1 cellular context compared by ENCODE assay signal in genomic region chr18:9334351-9335254, GRCh38.
TF ChIP-seq lines count a peak whose summit lies in the region.

TSS of gene TWSG1 (plus strand) at chr18:9334773. CDS start at chr18:9337230, 2,457 bp downstream.

TF ChIP-seq in HepG2, 621 proteins besides CTCF, POLR2A, EP300 and RAD21 (continued from another document and continues in another):
- TF ChIP-seq GPBP1L1 (CRISPR knock-in tag; IDR thresholded peaks at IDR 0.05), result no peak
- TF ChIP-seq THAP9 (CRISPR knock-in tag; IDR thresholded peaks at IDR 0.05; ENCODE audit: borderline replicate concordance), result no peak
- peak; percentile 63; the same call in 1 of the 2 replicates for TF ChIP-seq ZNF768 (CRISPR knock-in tag; IDR thresholded peaks at IDR 0.05)
- TF ChIP-seq ZNF337 (CRISPR knock-in tag; IDR thresholded peaks at IDR 0.05; ENCODE audit: borderline replicate concordance, low read depth), result no peak
- TF ChIP-seq ZBTB10 (CRISPR knock-in tag; IDR thresholded peaks at IDR 0.05; ENCODE audit: borderline replicate concordance), result peak; percentile 74; the same call in 1 of the 2 replicates
- TF ChIP-seq ZNF282 (IDR thresholded peaks at IDR 0.05; ENCODE audit: partially characterized antibody), result no peak
- TF ChIP-seq ZNF589 (CRISPR knock-in tag; conservative IDR thresholded peaks at IDR 0.05), result no peak
- no peak for TF ChIP-seq ATF5 (CRISPR knock-in tag; IDR thresholded peaks at IDR 0.05; ENCODE audit: low read depth)
- no peak for TF ChIP-seq MTA1 (CRISPR knock-in tag; IDR thresholded peaks at IDR 0.05; ENCODE audit: borderline replicate concordance)
- 0 out of 2 replicates have a peak, but pooled peaks have one; percentile 61 for TF ChIP-seq E2F2 (CRISPR knock-in tag; IDR thresholded peaks at IDR 0.05; ENCODE audit: borderline replicate concordance)
- TF ChIP-seq NFAT5 (CRISPR knock-in tag; IDR thresholded peaks at IDR 0.05), result 0 out of 2 replicates have a peak, but pooled peaks have one; percentile 30
- TF ChIP-seq ZHX2 (IDR thresholded peaks at IDR 0.05; ENCODE audit: low read depth), result no peak
- TF ChIP-seq ZHX2 (CRISPR knock-in tag; IDR thresholded peaks at IDR 0.05; ENCODE audit: borderline replicate concordance), result 0 out of 2 replicates have a peak, but pooled peaks have one; percentile 24
- no peak for TF ChIP-seq ZNF792 (CRISPR knock-in tag; IDR thresholded peaks at IDR 0.05)
- TF ChIP-seq NR0B2 (CRISPR knock-in tag; IDR thresholded peaks at IDR 0.05), result 0 out of 2 replicates have a peak, but pooled peaks have one; percentile 34
- no peak for TF ChIP-seq ISL2 (CRISPR knock-in tag; IDR thresholded peaks at IDR 0.05)
- TF ChIP-seq ZBTB14 (CRISPR knock-in tag; IDR thresholded peaks at IDR 0.05), result 0 out of 2 replicates have a peak, but pooled peaks have one; percentile 34
- no peak for TF ChIP-seq CEBPB (IDR thresholded peaks at IDR 0.05; ENCODE audit: borderline replicate concordance, low read depth, low read length)
- TF ChIP-seq SMARCC2 (IDR thresholded peaks at IDR 0.05), result no peak
- TF ChIP-seq ZNF33B (CRISPR knock-in tag; IDR thresholded peaks at IDR 0.05), result no peak
- TF ChIP-seq HNRNPLL (IDR thresholded peaks at IDR 0.05; ENCODE audit: low read depth, low read length, poor library complexity, severe bottlenecking), result no peak
- TF ChIP-seq ZMAT3 (CRISPR knock-in tag; conservative IDR thresholded peaks at IDR 0.05), result no peak; the same call in 1 of the 2 replicates
- TF ChIP-seq MIER2 (CRISPR knock-in tag; IDR thresholded peaks at IDR 0.05), result no peak
- TF ChIP-seq ZFP1 (CRISPR knock-in tag; IDR thresholded peaks at IDR 0.05), result no peak
- TF ChIP-seq SSRP1 (CRISPR knock-in tag; IDR thresholded peaks at IDR 0.05), result no peak
- no peak; the same call in 1 of the 2 replicates for TF ChIP-seq ZNF776 (CRISPR knock-in tag; IDR thresholded peaks at IDR 0.05)
- 0 out of 2 replicates have a peak, but pooled peaks have one; percentile 40 for TF ChIP-seq ZNF225 (CRISPR knock-in tag; IDR thresholded peaks at IDR 0.05)
